22 cellular contexts compared by ENCODE assay signal in the genomic region with DNA sequence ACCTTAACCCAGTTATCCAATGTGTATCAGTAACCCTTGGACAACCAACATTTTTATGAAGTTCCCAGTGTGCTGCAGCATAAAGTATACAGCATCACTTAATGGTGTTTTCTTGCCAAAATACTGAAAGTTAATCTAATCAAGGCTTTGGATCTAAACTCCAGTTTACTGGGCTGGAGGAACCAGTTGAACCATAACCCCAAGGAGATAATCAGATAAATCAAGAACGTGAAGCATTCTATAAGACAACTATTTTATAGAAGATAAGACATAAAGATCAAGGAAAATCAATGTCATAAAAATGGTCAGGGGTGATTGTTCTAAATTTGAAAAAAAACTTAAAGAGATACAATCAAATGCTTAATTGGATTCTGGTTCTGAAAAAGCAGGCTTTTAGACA.
"Had no signal": no experiment of that assay in that cellular context is flagged by ENCODE, and none has a peak within 500 bp of the region (broad histone marks: within the 10 kb centered on the region; RNA-seq: fewer than 3 reads in every experiment).

No MANE protein-coding gene starts in this region.

- H3K9me3 ChIP-seq: breast epithelium, heart left ventricle, stomach, suprapubic skin, tibial artery had no signal

- H3K36me3 ChIP-seq: breast epithelium, heart left ventricle, neural progenitor cell, stomach, suprapubic skin, tibial artery had no signal

- H3K27ac ChIP-seq: breast epithelium, neural progenitor cell, stomach, suprapubic skin, tibial artery, WERI-Rb-1 had no signal

- H3K27ac Mint-ChIP-seq: activated CD4-positive, alpha-beta memory T cell treated with anti-CD3 and anti-CD28 coated beads, Interleukin-2, amount 10 ng/mL, durations not matched to agents 7 days and 5 days; neural progenitor cell; stimulated activated naive B cell treated with anti-CD40 and anti-IgM and Interleukin-4, amounts not matched to agents 10 μg/mL and 1 μg/mL and 100 μg/mL, for 72 hours had no signal

- H3K27me3 ChIP-seq: breast epithelium, heart left ventricle, neural progenitor cell, stomach, suprapubic skin, tibial artery had no signal

- H3K4me3 ChIP-seq: breast epithelium, heart left ventricle, neural progenitor cell, stomach, suprapubic skin, tibial artery had no signal

- H3K9ac ChIP-seq: neural progenitor cell had no signal

- ATAC-seq: activated CD4-positive, CD25-positive, alpha-beta regulatory T cell treated with anti-CD3 and anti-CD28 coated beads, Interleukin-2, amount 50 U/mL, for 24 hours; activated naive CD4-positive, alpha-beta T cell treated with anti-CD3 and anti-CD28 coated beads, Interleukin-2, amount 50 U/mL, for 72 hours; esophagus mucosa; heart left ventricle; naive thymus-derived CD8-positive, alpha-beta T cell; right cardiac atrium; stimulated activated naive B cell treated with anti-CD40 and anti-IgM and Interleukin-4, amounts not matched to agents 10 μg/mL and 1 μg/mL and 100 μg/mL, for 72 hours had no signal

- DNase-seq: activated CD4-positive, alpha-beta memory T cell treated with anti-CD3 and anti-CD28 coated beads, Interleukin-2, amount 10 ng/mL, durations not matched to agents 7 days and 5 days; activated CD4-positive, alpha-beta T cell treated with anti-CD3 and anti-CD28 coated beads for 48 hours; activated gamma-delta T cell treated with Interleukin-2 at 50 U/mL for 16 hours; central memory CD4-positive, alpha-beta T cell; foreskin fibroblast; heart left ventricle; naive thymus-derived CD8-positive, alpha-beta T cell; occipital lobe; posterior cingulate gyrus; right cardiac atrium; stimulated activated CD4-positive, alpha-beta T cell treated with anti-CD3 and anti-CD28 coated beads, Interleukin-15, amount 100 ng/mL, for 24 hours; stimulated activated CD4-positive, alpha-beta T cell treated with anti-CD3 and anti-CD28 coated beads, Interleukin-2, amount 100 ng/mL, for 24 hours; stimulated activated naive B cell treated with anti-CD40 and anti-IgM and Interleukin-4, amounts not matched to agents 10 μg/mL and 1 μg/mL and 100 μg/mL, for 72 hours; stomach; tibial artery; WERI-Rb-1 had no signal

- H3K27me3 Mint-ChIP-seq: activated CD4-positive, alpha-beta memory T cell treated with anti-CD3 and anti-CD28 coated beads, Interleukin-2, amount 10 ng/mL, durations not matched to agents 7 days and 5 days; naive thymus-derived CD8-positive, alpha-beta T cell; stimulated activated naive B cell treated with anti-CD40 and anti-IgM and Interleukin-4, amounts not matched to agents 10 μg/mL and 1 μg/mL and 100 μg/mL, for 72 hours had no signal

- H3K36me3 Mint-ChIP-seq: neural progenitor cell had no signal

- H2AFZ ChIP-seq: neural progenitor cell had no signal

- H3K9me3 Mint-ChIP-seq: activated CD4-positive, alpha-beta memory T cell treated with anti-CD3 and anti-CD28 coated beads, Interleukin-2, amount 10 ng/mL, durations not matched to agents 7 days and 5 days; activated naive CD4-positive, alpha-beta T cell treated with anti-CD3 and anti-CD28 coated beads, Interleukin-2, amount 50 U/mL, for 72 hours; naive thymus-derived CD8-positive, alpha-beta T cell; neural progenitor cell; stimulated activated naive B cell treated with anti-CD40 and anti-IgM and Interleukin-4, amounts not matched to agents 10 μg/mL and 1 μg/mL and 100 μg/mL, for 72 hours had no signal

- H3K4me3 Mint-ChIP-seq: activated CD4-positive, alpha-beta memory T cell treated with anti-CD3 and anti-CD28 coated beads, Interleukin-2, amount 10 ng/mL, durations not matched to agents 7 days and 5 days; neural progenitor cell; stimulated activated naive B cell treated with anti-CD40 and anti-IgM and Interleukin-4, amounts not matched to agents 10 μg/mL and 1 μg/mL and 100 μg/mL, for 72 hours had no signal
